In the genomic region with DNA sequence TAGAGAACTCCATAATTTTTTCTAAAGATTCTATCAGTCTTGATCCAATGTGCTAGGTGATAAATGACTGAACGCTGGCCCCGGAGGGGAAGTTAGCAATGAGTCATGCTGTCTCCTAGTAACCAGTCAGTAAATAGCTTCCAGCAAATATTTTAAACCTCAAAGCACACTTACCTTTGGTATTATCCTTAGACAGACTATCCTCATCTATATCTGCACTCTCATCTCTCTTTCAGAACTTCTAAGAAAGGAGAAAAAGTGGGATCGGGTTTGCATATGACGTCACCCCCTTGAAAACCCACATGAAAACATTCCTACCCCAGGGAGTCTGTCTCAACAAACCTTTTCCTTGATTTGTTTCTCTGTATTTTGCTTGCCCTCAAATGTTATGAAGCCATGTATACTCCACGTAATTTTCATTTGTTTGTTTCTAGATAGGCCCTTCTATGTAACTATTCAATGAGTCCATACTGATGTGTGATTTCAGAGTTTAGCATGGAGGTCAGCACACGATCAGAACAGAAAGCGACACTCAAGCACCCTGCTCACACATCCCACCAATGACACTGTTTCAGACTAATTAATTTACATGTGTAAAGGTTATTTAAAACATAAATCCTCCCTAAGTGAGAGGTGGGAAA, we compare ENCODE assay signal across 1 cellular context.
TF ChIP-seq lines count a peak whose summit lies in the region.

No MANE protein-coding gene starts in this region.

TF ChIP-seq in HepG2, 621 proteins besides CTCF, POLR2A, EP300 and RAD21 (continued from another document and continues in another):
- TF ChIP-seq, protein P1, sequence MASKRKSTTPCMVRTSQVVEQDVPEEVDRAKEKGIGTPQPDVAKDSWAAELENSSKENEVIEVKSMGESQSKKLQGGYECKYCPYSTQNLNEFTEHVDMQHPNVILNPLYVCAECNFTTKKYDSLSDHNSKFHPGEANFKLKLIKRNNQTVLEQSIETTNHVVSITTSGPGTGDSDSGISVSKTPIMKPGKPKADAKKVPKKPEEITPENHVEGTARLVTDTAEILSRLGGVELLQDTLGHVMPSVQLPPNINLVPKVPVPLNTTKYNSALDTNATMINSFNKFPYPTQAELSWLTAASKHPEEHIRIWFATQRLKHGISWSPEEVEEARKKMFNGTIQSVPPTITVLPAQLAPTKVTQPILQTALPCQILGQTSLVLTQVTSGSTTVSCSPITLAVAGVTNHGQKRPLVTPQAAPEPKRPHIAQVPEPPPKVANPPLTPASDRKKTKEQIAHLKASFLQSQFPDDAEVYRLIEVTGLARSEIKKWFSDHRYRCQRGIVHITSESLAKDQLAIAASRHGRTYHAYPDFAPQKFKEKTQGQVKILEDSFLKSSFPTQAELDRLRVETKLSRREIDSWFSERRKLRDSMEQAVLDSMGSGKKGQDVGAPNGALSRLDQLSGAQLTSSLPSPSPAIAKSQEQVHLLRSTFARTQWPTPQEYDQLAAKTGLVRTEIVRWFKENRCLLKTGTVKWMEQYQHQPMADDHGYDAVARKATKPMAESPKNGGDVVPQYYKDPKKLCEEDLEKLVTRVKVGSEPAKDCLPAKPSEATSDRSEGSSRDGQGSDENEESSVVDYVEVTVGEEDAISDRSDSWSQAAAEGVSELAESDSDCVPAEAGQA (IDR thresholded peaks at IDR 0.05; ENCODE audit: low read depth) = no peak
- TF ChIP-seq, protein P1 (CRISPR knock-in tag; IDR thresholded peaks at IDR 0.05; ENCODE audit: borderline replicate concordance) = no peak
- peak; percentile 96 for TF ChIP-seq BCL6 (CRISPR knock-in tag; IDR thresholded peaks at IDR 0.05)
- TF ChIP-seq, protein P2, sequence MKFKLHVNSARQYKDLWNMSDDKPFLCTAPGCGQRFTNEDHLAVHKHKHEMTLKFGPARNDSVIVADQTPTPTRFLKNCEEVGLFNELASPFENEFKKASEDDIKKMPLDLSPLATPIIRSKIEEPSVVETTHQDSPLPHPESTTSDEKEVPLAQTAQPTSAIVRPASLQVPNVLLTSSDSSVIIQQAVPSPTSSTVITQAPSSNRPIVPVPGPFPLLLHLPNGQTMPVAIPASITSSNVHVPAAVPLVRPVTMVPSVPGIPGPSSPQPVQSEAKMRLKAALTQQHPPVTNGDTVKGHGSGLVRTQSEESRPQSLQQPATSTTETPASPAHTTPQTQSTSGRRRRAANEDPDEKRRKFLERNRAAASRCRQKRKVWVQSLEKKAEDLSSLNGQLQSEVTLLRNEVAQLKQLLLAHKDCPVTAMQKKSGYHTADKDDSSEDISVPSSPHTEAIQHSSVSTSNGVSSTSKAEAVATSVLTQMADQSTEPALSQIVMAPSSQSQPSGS (CRISPR knock-in tag; IDR thresholded peaks at IDR 0.05) = peak; percentile 94
- TF ChIP-seq, protein P3, sequence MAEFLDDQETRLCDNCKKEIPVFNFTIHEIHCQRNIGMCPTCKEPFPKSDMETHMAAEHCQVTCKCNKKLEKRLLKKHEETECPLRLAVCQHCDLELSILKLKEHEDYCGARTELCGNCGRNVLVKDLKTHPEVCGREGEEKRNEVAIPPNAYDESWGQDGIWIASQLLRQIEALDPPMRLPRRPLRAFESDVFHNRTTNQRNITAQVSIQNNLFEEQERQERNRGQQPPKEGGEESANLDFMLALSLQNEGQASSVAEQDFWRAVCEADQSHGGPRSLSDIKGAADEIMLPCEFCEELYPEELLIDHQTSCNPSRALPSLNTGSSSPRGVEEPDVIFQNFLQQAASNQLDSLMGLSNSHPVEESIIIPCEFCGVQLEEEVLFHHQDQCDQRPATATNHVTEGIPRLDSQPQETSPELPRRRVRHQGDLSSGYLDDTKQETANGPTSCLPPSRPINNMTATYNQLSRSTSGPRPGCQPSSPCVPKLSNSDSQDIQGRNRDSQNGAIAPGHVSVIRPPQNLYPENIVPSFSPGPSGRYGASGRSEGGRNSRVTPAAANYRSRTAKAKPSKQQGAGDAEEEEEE (CRISPR knock-in tag; IDR thresholded peaks at IDR 0.05; ENCODE audit: borderline replicate concordance) = no peak
- 0 out of 2 replicates have a peak, but pooled peaks have one; percentile 13 for TF ChIP-seq KAT8 (CRISPR knock-in tag; IDR thresholded peaks at IDR 0.05)
- TF ChIP-seq ZFX (CRISPR knock-in tag; IDR thresholded peaks at IDR 0.05; ENCODE audit: low read depth) = peak; percentile 36; the same call in 1 of the 2 replicates
- TF ChIP-seq FOSL1 (CRISPR knock-in tag; IDR thresholded peaks at IDR 0.05; ENCODE audit: borderline replicate concordance) = peak; percentile 90
- 0 out of 4 replicates have a peak, but pooled peaks of 1 of the 2 experiments have one; percentile 6 for TF ChIP-seq MAFK (conservative IDR thresholded peaks at IDR 0.05 in 1 of 2, IDR thresholded peaks at IDR 0.05 in 1 of 2; ENCODE audit: low read length in 2 of 2)
- TF ChIP-seq ZNF670 (CRISPR knock-in tag; IDR thresholded peaks at IDR 0.05; ENCODE audit: borderline replicate concordance) = no peak
- TF ChIP-seq, protein P4, sequence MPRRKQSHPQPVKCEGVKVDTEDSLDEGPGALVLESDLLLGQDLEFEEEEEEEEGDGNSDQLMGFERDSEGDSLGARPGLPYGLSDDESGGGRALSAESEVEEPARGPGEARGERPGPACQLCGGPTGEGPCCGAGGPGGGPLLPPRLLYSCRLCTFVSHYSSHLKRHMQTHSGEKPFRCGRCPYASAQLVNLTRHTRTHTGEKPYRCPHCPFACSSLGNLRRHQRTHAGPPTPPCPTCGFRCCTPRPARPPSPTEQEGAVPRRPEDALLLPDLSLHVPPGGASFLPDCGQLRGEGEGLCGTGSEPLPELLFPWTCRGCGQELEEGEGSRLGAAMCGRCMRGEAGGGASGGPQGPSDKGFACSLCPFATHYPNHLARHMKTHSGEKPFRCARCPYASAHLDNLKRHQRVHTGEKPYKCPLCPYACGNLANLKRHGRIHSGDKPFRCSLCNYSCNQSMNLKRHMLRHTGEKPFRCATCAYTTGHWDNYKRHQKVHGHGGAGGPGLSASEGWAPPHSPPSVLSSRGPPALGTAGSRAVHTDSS (CRISPR knock-in tag; conservative IDR thresholded peaks at IDR 0.05) = no peak
- no peak for TF ChIP-seq ZNF660 (CRISPR knock-in tag; IDR thresholded peaks at IDR 0.05; ENCODE audit: borderline replicate concordance, low read depth)
- no peak for TF ChIP-seq SMAD1 (CRISPR knock-in tag; IDR thresholded peaks at IDR 0.05; ENCODE audit: borderline replicate concordance, low read depth)
- TF ChIP-seq, protein P5, sequence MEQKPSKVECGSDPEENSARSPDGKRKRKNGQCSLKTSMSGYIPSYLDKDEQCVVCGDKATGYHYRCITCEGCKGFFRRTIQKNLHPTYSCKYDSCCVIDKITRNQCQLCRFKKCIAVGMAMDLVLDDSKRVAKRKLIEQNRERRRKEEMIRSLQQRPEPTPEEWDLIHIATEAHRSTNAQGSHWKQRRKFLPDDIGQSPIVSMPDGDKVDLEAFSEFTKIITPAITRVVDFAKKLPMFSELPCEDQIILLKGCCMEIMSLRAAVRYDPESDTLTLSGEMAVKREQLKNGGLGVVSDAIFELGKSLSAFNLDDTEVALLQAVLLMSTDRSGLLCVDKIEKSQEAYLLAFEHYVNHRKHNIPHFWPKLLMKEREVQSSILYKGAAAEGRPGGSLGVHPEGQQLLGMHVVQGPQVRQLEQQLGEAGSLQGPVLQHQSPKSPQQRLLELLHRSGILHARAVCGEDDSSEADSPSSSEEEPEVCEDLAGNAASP (CRISPR knock-in tag; IDR thresholded peaks at IDR 0.05; ENCODE audit: borderline replicate concordance) = peak; percentile 32; the same call in 1 of the 2 replicates
- no peak for TF ChIP-seq KMT2A (CRISPR knock-in tag; IDR thresholded peaks at IDR 0.05)
- no peak for TF ChIP-seq ZFP37 (CRISPR knock-in tag; IDR thresholded peaks at IDR 0.05; ENCODE audit: borderline replicate concordance)
- TF ChIP-seq, protein P6, sequence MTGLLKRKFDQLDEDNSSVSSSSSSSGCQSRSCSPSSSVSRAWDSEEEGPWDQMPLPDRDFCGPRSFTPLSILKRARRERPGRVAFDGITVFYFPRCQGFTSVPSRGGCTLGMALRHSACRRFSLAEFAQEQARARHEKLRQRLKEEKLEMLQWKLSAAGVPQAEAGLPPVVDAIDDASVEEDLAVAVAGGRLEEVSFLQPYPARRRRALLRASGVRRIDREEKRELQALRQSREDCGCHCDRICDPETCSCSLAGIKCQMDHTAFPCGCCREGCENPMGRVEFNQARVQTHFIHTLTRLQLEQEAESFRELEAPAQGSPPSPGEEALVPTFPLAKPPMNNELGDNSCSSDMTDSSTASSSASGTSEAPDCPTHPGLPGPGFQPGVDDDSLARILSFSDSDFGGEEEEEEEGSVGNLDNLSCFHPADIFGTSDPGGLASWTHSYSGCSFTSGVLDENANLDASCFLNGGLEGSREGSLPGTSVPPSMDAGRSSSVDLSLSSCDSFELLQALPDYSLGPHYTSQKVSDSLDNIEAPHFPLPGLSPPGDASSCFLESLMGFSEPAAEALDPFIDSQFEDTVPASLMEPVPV (CRISPR knock-in tag; IDR thresholded peaks at IDR 0.05) = no peak
- TF ChIP-seq, protein P7, sequence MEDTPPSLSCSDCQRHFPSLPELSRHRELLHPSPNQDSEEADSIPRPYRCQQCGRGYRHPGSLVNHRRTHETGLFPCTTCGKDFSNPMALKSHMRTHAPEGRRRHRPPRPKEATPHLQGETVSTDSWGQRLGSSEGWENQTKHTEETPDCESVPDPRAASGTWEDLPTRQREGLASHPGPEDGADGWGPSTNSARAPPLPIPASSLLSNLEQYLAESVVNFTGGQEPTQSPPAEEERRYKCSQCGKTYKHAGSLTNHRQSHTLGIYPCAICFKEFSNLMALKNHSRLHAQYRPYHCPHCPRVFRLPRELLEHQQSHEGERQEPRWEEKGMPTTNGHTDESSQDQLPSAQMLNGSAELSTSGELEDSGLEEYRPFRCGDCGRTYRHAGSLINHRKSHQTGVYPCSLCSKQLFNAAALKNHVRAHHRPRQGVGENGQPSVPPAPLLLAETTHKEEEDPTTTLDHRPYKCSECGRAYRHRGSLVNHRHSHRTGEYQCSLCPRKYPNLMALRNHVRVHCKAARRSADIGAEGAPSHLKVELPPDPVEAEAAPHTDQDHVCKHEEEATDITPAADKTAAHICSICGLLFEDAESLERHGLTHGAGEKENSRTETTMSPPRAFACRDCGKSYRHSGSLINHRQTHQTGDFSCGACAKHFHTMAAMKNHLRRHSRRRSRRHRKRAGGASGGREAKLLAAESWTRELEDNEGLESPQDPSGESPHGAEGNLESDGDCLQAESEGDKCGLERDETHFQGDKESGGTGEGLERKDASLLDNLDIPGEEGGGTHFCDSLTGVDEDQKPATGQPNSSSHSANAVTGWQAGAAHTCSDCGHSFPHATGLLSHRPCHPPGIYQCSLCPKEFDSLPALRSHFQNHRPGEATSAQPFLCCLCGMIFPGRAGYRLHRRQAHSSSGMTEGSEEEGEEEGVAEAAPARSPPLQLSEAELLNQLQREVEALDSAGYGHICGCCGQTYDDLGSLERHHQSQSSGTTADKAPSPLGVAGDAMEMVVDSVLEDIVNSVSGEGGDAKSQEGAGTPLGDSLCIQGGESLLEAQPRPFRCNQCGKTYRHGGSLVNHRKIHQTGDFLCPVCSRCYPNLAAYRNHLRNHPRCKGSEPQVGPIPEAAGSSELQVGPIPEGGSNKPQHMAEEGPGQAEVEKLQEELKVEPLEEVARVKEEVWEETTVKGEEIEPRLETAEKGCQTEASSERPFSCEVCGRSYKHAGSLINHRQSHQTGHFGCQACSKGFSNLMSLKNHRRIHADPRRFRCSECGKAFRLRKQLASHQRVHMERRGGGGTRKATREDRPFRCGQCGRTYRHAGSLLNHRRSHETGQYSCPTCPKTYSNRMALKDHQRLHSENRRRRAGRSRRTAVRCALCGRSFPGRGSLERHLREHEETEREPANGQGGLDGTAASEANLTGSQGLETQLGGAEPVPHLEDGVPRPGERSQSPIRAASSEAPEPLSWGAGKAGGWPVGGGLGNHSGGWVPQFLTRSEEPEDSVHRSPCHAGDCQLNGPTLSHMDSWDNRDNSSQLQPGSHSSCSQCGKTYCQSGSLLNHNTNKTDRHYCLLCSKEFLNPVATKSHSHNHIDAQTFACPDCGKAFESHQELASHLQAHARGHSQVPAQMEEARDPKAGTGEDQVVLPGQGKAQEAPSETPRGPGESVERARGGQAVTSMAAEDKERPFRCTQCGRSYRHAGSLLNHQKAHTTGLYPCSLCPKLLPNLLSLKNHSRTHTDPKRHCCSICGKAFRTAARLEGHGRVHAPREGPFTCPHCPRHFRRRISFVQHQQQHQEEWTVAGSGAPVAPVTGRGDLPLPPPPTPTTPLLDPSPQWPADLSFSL (CRISPR knock-in tag; IDR thresholded peaks at IDR 0.05) = no peak
- no peak for TF ChIP-seq KDM6A (CRISPR knock-in tag; IDR thresholded peaks at IDR 0.05; ENCODE audit: low read depth)
- TF ChIP-seq HOXD1 (CRISPR knock-in tag; IDR thresholded peaks at IDR 0.05) = no peak
- peak; percentile 75 for TF ChIP-seq PPARG (CRISPR knock-in tag; conservative IDR thresholded peaks at IDR 0.05)
- TF ChIP-seq RFX5 (IDR thresholded peaks at IDR 0.05; ENCODE audit: low read depth, low read length) = peak; percentile 80; the same call in 1 of the 2 replicates
- TF ChIP-seq, protein P8, sequence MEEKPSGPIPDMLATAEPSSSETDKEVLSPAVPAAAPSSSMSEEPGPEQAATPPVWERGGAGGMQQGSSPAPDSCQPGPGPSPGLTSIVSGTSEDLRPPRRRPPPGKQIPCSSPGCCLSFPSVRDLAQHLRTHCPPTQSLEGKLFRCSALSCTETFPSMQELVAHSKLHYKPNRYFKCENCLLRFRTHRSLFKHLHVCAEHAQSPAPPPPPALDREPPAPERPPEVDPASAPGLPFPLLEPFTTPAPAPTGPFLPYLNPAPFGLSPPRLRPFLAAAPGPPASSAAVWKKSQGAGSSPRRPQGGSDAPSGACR (CRISPR knock-in tag; IDR thresholded peaks at IDR 0.05) = peak; percentile 33; the same call in 1 of the 2 replicates
- peak; percentile 15; the same call in 1 of the 2 replicates for TF ChIP-seq SMC3 (IDR thresholded peaks at IDR 0.05; ENCODE audit: low read length)
- TF ChIP-seq, protein P9, sequence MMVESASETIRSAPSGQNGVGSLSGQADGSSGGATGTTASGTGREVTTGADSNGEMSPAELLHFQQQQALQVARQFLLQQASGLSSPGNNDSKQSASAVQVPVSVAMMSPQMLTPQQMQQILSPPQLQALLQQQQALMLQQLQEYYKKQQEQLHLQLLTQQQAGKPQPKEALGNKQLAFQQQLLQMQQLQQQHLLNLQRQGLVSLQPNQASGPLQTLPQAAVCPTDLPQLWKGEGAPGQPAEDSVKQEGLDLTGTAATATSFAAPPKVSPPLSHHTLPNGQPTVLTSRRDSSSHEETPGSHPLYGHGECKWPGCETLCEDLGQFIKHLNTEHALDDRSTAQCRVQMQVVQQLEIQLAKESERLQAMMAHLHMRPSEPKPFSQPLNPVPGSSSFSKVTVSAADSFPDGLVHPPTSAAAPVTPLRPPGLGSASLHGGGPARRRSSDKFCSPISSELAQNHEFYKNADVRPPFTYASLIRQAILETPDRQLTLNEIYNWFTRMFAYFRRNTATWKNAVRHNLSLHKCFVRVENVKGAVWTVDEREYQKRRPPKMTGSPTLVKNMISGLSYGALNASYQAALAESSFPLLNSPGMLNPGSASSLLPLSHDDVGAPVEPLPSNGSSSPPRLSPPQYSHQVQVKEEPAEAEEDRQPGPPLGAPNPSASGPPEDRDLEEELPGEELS (CRISPR knock-in tag; IDR thresholded peaks at IDR 0.05) = 0 out of 2 replicates have a peak, but pooled peaks have one; percentile 42
